In genomic region chr19:33166037-33166436, GRCh38 we compare ENCODE assay signal across 5 cellular contexts. TPM values are rescaled to one million over a fixed set of nuclear protein-coding genes. Genes with fewer than 3 reads are reported as not detected.
"Had no signal": no experiment of that assay in that cellular context is flagged by ENCODE, and none has a peak within 500 bp of the region (broad histone marks: within the 10 kb centered on the region; RNA-seq: fewer than 3 reads in every experiment).

No MANE protein-coding gene starts in this region.

RNA-seq across cellular contexts. Expression of gene LRP3, which starts 28.1 kb away (rescaled TPM):
- total RNA-seq: OCI-LY7 had no signal
- polyA plus RNA-seq: IgD-negative memory B cell had no signal

RNA-seq across cellular contexts. Expression of gene WDR88, which starts 34.1 kb away (rescaled TPM):
- total RNA-seq: LHCN-M2, PC-3, SJSA1 had no signal

RNA-seq across cellular contexts. Expression of gene SLC7A10, which starts 59.6 kb away (rescaled TPM):
- total RNA-seq: LHCN-M2, OCI-LY7, PC-3, SJSA1 had no signal
- polyA plus RNA-seq: IgD-negative memory B cell had no signal
